23 cellular contexts compared by ENCODE assay signal in genomic region chr11:76732643-76733042, GRCh38.
"Had no signal": no experiment of that assay in that cellular context is flagged by ENCODE, and none has a peak within 500 bp of the region (broad histone marks: within the 10 kb centered on the region; RNA-seq: fewer than 3 reads in every experiment).

No MANE protein-coding gene starts in this region.

- H3K27me3 ChIP-seq: SJSA1 had no signal

- DNase-seq: IMR-90, Karpas-422, KG1, MG63, NCI-H1092 treated with DMSO at 0.1 percent for 48 hours, NCI-H1436, NCI-H187, NCI-H2029, NCI-H2081 treated with DMSO at 0.1 percent for 48 hours, NCI-H2171, NCI-H226, NCI-H446, NCI-H510A, NCI-H524 treated with DMSO at 0.1 percent for 48 hours, NCI-H69, NCI-H774, Right ventricle myocardium superior, RPMI8226, SIG-M5 had no signal

- H3K27ac ChIP-seq: SJSA1, SK-N-MC had no signal

- ATAC-seq: HepG2 had no signal

- H3K36me3 ChIP-seq: MG63, SJSA1 had no signal

- FAIRE-seq: HepG2, RCC 7860 had no signal

- H3K4me3 ChIP-seq: MG63, SJSA1, SK-N-MC had no signal

- H3K4me1 ChIP-seq: SJSA1 had no signal

- H3K9me3 ChIP-seq: MG63, SJSA1 had no signal
